In genomic region chr3:159828542-159828943, GRCh38 we compare ENCODE assay signal across 8 cellular contexts. TPM values are rescaled to one million over a fixed set of nuclear protein-coding genes. Genes with fewer than 3 reads are reported as not detected.
DNase-seq lines count a peak whose midpoint lies in the region; ATAC-seq and TF ChIP-seq lines count a peak whose summit lies in the region.

No MANE protein-coding gene starts in this region.

- TF ChIP-seq CTCF in fibroblast of lung (conservative IDR thresholded peaks at IDR 0.05 in 1 of 2, IDR thresholded peaks at IDR 0.05 in 1 of 2; ENCODE audit: low read depth in 1 of 2, low read length in 2 of 2) (peak; percentile 44 to 48), psoas muscle (IDR thresholded peaks at IDR 0.05) (peak; percentile 70), ovary (IDR thresholded peaks at IDR 0.05) (peak in 1 of 3 donors; percentile 16)

- H2AFZ ChIP-seq in fibroblast of lung (ENCODE audit: low read length): no peak overlapping the region

- peaks cover 38% of the 10 kb centered on the region for H3K79me2 ChIP-seq in fibroblast of lung (ENCODE audit: control insufficient read depth, insufficient read depth, low read length)

- no peak overlapping the region for H3K9ac ChIP-seq in fibroblast of lung (ENCODE audit: insufficient read depth, low read length)

- no peak for TF ChIP-seq POLR2A in ovary (IDR thresholded peaks at IDR 0.05)

- peaks cover 16% of the 10 kb centered on the region for H3K4me1 ChIP-seq in fibroblast of lung (ENCODE audit: control insufficient read depth, extremely low read depth, insufficient read depth, low read length)
- peaks cover 42% of the 10 kb centered on the region for H3K4me1 ChIP-seq in psoas muscle
- H3K4me1 ChIP-seq in ovary (ENCODE audit: insufficient read depth): no peaks in the 10 kb centered on the region

- DNase-seq in AG08395 (ENCODE audit: low spot score): peak; percentile 77
- peak; percentile 66 for DNase-seq in M059J (ENCODE audit: low read depth)
- DNase-seq in RPMI7951 (ENCODE audit: low read depth): peak; percentile 67
- DNase-seq in fibroblast of lung (ENCODE audit: low read depth in 2 of 2): peak; percentile 51 to 85
- DNase-seq in psoas muscle: no peak
- DNase-seq in activated T-cell treated with anti-CD3 and anti-CD28 coated beads, Interleukin-2, amount 50 U/mL, for 48 hours: no peak
- no peak for DNase-seq in ovary

- intact Hi-C loops in psoas muscle (cut with DNase I) (loop anchor here (5.0 to 10.0 kb wide), 4 partner anchors 54 to 576 kb away; no protein-coding TSS in a partner anchor), ovary (cut with DNase I) (no loop called here)

- H3K27me3 ChIP-seq in fibroblast of lung (ENCODE audit: control insufficient read depth, insufficient read depth, low read length) (no peaks in the 10 kb centered on the region), psoas muscle (ENCODE audit: insufficient read depth in 3 of 3, low read length in 2 of 3) (no peaks in the 10 kb centered on the region), ovary (no peaks in the 10 kb centered on the region)

- no peak for TF ChIP-seq EP300 in ovary (IDR thresholded peaks at IDR 0.05)

- no peak overlapping the region for H3K4me3 ChIP-seq in fibroblast of lung (replicated peaks in 1 of 4; ENCODE audit: control extremely low read depth in 1 of 4, insufficient read depth in 1 of 4, low read depth in 3 of 4, low read length in 4 of 4)
- peak overlapping the region; percentile 44 for H3K4me3 ChIP-seq in psoas muscle
- H3K4me3 ChIP-seq in ovary: no peak overlapping the region

- WGBS in psoas muscle, 3 donors: 11 to 13% (median 12%) methylated on average over 5 of the region's 5 CpGs
- 19 to 22% (median 22%) methylated on average over 5 of the region's 5 CpGs for WGBS in ovary, 3 donors

- no peaks in the 10 kb centered on the region for H3K36me3 ChIP-seq in fibroblast of lung (ENCODE audit: control insufficient read depth, insufficient read depth, low read length)
- no peaks in the 10 kb centered on the region for H3K36me3 ChIP-seq in psoas muscle (ENCODE audit: insufficient read depth in 1 of 2, low read depth in 1 of 2)
- no peaks in the 10 kb centered on the region for H3K36me3 ChIP-seq in ovary

- H3K4me2 ChIP-seq in fibroblast of lung (ENCODE audit: extremely low read depth, insufficient read depth, low read length): peak overlapping the region; percentile 48

- H3K9me3 ChIP-seq in fibroblast of lung (ENCODE audit: control insufficient read depth, insufficient read depth, low read depth, low read length): no peaks in the 10 kb centered on the region
- no peaks in the 10 kb centered on the region for H3K9me3 ChIP-seq in psoas muscle
- H3K9me3 ChIP-seq in ovary: no peaks in the 10 kb centered on the region

- H4K20me1 ChIP-seq in fibroblast of lung (ENCODE audit: control insufficient read depth, extremely low read depth, insufficient read depth, low read length): no peaks in the 10 kb centered on the region

- ATAC-seq in GM18858 (IDR thresholded peaks at IDR 0.05; ENCODE audit: unreplicated experiment): peak; percentile 41
- ATAC-seq in psoas muscle: peak; percentile 43 to 67 (median 47)

- H3K27ac ChIP-seq in fibroblast of lung (ENCODE audit: insufficient read depth, low read length) (peak overlapping the region; percentile 31), psoas muscle (peak overlapping the region; percentile 78), ovary (no peak overlapping the region)

RNA-seq across cellular contexts. Expression of gene SCHIP1, which starts 11.1 kb away (rescaled TPM):
- total RNA-seq in M059J (2014; rRNA removed; shearing (Covaris generic)): 0.49 and 0.89 TPM in 2 replicates
- 0.72 and 1.3 TPM in 2 replicates for total RNA-seq in RPMI7951 (2014; rRNA removed; shearing (Covaris generic))
- total RNA-seq in fibroblast of lung: 6.9 and 8.8 TPM in 2 replicates
- polyA plus RNA-seq in fibroblast of lung: 2.3 and 4.1 TPM in 2 replicates
- 1.5 and 5.7 TPM in 2 replicates for polyA plus RNA-seq in fibroblast of lung (2012)
- 0.11 and 0.43 TPM in 2 replicates for polyA minus RNA-seq in fibroblast of lung (ENCODE audit: low replicate concordance)
- 100 to 1,000 TPM in 2 of 4 donors, 10 to 100 TPM in 2; 49.1 to 206 (median 90.3) TPM for total RNA-seq in psoas muscle
- 100 to 1,000 TPM in 1 of 3 donors, 10 to 100 TPM in 2; 27.1 to 129 (median 68.6) TPM for polyA plus RNA-seq in psoas muscle
- 1 to 10 TPM in 4 of 7 donors, under 1 TPM in 3; 0.28 to 6.5 (median 1.1) TPM for total RNA-seq in ovary
- 1 to 10 TPM; 1.1 to 3.0 TPM for polyA plus RNA-seq in ovary

Comparison
In these comparisons a context has a peak if more than half of its experiments do, and no peak if none do; other contexts are left out.
1. DNase-seq: peak in AG08395 (single experiment), M059J (single experiment), RPMI7951 (single experiment) and fibroblast of lung (2 of 2); none in psoas muscle (0 of 2), activated T-cell treated with anti-CD3 and anti-CD28 coated beads, Interleukin-2, amount 50 U/mL, for 48 hours (0 of 2) and ovary (0 of 5).
2. H3K27ac ChIP-seq: peak in fibroblast of lung (single experiment) and psoas muscle (single experiment); none in ovary (0 of 2).
3. intact Hi-C loops: an anchor here in psoas muscle (5.0 to 10.0 kb wide); none called in ovary.